Comparison of ENCODE assay signal across 8 cellular contexts in the genomic region with DNA sequence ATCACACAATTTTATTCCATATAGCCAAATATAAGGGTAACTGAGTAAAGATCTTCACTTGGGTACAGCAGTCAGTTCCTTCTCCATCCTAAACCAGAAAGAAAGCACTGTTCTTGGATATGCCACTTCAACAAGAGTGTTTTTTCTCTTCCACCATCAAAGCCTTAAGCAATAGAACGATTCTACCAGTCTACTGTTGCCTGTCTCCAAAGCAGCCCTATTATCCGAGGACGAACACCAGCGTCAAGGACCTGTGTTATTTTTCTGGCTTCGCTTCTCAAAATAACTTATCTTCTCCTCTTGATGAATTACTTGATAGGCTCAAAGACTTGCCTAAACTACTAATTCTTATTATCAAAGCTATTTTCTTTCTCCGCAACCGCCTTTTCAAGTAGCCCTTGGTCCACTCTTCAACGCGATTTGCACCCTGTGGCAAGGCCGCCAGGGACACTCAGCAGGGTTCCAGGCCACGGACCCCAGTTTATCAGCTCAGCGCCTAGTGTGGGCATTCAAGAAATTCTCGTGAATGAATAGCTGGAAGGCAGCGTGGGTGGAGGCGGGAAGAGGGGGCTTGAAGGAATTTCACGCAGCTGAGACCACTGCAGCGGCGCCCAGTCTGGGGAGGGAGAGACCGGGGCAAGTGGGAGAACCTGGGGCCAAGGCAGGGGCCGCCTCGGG. TPM values are rescaled to one million over a fixed set of nuclear protein-coding genes. Genes with fewer than 3 reads are reported as not detected.
DNase-seq lines count a peak whose midpoint lies in the region; TF ChIP-seq lines count a peak whose summit lies in the region.

No MANE protein-coding gene starts in this region.

- H2BK12ac ChIP-seq in trophoblast cell (ENCODE audit: low read length): no peak overlapping the region

- peak overlapping the region; percentile 84 for H3K27ac ChIP-seq in cardiac muscle cell
- H3K27ac ChIP-seq in trophoblast cell (ENCODE audit: low read depth, low read length): peak overlapping the region; percentile 94

- WGBS in trophoblast cell (ENCODE audit: extremely low coverage, insufficient coverage, insufficient read length): no CpG with 5 or more reads among the region's 21 CpGs

- H3K9me3 Mint-ChIP-seq in activated T-cell treated with anti-CD3 and anti-CD28 coated beads, Interleukin-2, amount 50 U/mL, for 24 hours: no peaks in the 10 kb centered on the region
- H3K9me3 Mint-ChIP-seq in activated T-helper 1 cell treated with anti-CD3 and anti-CD28 coated beads, Interleukin-12 subunit alpha, Interleukin-12 subunit beta, Interleukin-2, Interleukin-4 antibody, amounts not matched to agents 30 ng/mL and 10 ng/mL and 1 ng/mL, durations not matched to agents 14 hours and 24 hours and 36 hours: no peaks in the 10 kb centered on the region

- H3K4me2 ChIP-seq in trophoblast cell (ENCODE audit: low read length): peak overlapping the region; percentile 81

- H3K14ac ChIP-seq in trophoblast cell (ENCODE audit: low read length): peak overlapping the region; percentile 93

- H3K9ac ChIP-seq in trophoblast cell (ENCODE audit: low read length): peak overlapping the region; percentile 75

- H3K27me3 ChIP-seq in cardiac muscle cell (no peaks in the 10 kb centered on the region), trophoblast cell (ENCODE audit: insufficient read depth, low read length) (no peaks in the 10 kb centered on the region)

- H3K79me1 ChIP-seq in trophoblast cell (ENCODE audit: low read length): peaks cover 7% of the 10 kb centered on the region

- peak overlapping the region; percentile 97 for H2AFZ ChIP-seq in trophoblast cell (ENCODE audit: insufficient read depth, low read length, poor library complexity)

- peak overlapping the region; percentile 15 for H4K12ac ChIP-seq in trophoblast cell (ENCODE audit: low read depth, low read length)

- H3K4me3 Mint-ChIP-seq in activated T-cell treated with anti-CD3 and anti-CD28 coated beads, Interleukin-2, amount 50 U/mL, for 24 hours: peak overlapping the region; percentile 99
- H3K4me3 Mint-ChIP-seq in activated T-helper 1 cell treated with anti-CD3 and anti-CD28 coated beads, Interleukin-12 subunit alpha, Interleukin-12 subunit beta, Interleukin-2, Interleukin-4 antibody, amounts not matched to agents 30 ng/mL and 10 ng/mL and 1 ng/mL, durations not matched to agents 14 hours and 24 hours and 36 hours: peak overlapping the region; percentile 95

- H2BK5ac ChIP-seq in trophoblast cell (ENCODE audit: low read depth, low read length, poor library complexity): peak overlapping the region; percentile 94

- H3K9me3 ChIP-seq in cardiac muscle cell (ENCODE audit: low read depth): no peaks in the 10 kb centered on the region
- H3K9me3 ChIP-seq in trophoblast cell (ENCODE audit: insufficient read depth, low read depth, low read length): no peaks in the 10 kb centered on the region

- H3K23ac ChIP-seq in trophoblast cell (ENCODE audit: low read length): no peak overlapping the region

- H2BK120ac ChIP-seq in trophoblast cell (ENCODE audit: insufficient read depth, low read length, poor library complexity): peak overlapping the region; percentile 9

- H3K4me1 ChIP-seq in cardiac muscle cell (ENCODE audit: low read depth): peaks cover 5% of the 10 kb centered on the region
- peaks cover 0 to 4% of the 10 kb centered on the region in 2 experiments for H3K4me1 ChIP-seq in trophoblast cell (ENCODE audit: control insufficient read depth in 1 of 2, insufficient read depth in 2 of 2, low read length in 2 of 2)

- peak overlapping the region; percentile 79 for H4K91ac ChIP-seq in trophoblast cell (ENCODE audit: low read depth, low read length)

- H3K18ac ChIP-seq in trophoblast cell (ENCODE audit: low read length): peak overlapping the region; percentile 24

- H2AK5ac ChIP-seq in trophoblast cell (ENCODE audit: low read length): peak overlapping the region; percentile 1

- H3K4me3 ChIP-seq in cardiac muscle cell (peak overlapping the region; percentile 51), trophoblast cell (ENCODE audit: low read depth, low read length) (peak overlapping the region; percentile 87)

- peaks cover 4% of the 10 kb centered on the region for H3K27me3 Mint-ChIP-seq in activated T-cell treated with anti-CD3 and anti-CD28 coated beads, Interleukin-2, amount 50 U/mL, for 24 hours
- H3K27me3 Mint-ChIP-seq in activated T-helper 1 cell treated with anti-CD3 and anti-CD28 coated beads, Interleukin-12 subunit alpha, Interleukin-12 subunit beta, Interleukin-2, Interleukin-4 antibody, amounts not matched to agents 30 ng/mL and 10 ng/mL and 1 ng/mL, durations not matched to agents 14 hours and 24 hours and 36 hours (ENCODE audit: insufficient read depth): peaks cover 22% of the 10 kb centered on the region

- peaks cover 13% of the 10 kb centered on the region for H3K36me3 Mint-ChIP-seq in activated T-cell treated with anti-CD3 and anti-CD28 coated beads, Interleukin-2, amount 50 U/mL, for 24 hours (ENCODE audit: low read depth)
- H3K36me3 Mint-ChIP-seq in activated T-helper 1 cell treated with anti-CD3 and anti-CD28 coated beads, Interleukin-12 subunit alpha, Interleukin-12 subunit beta, Interleukin-2, Interleukin-4 antibody, amounts not matched to agents 30 ng/mL and 10 ng/mL and 1 ng/mL, durations not matched to agents 14 hours and 24 hours and 36 hours (ENCODE audit: low read depth): no peaks in the 10 kb centered on the region

- DNase-seq in activated T-cell treated with anti-CD3 and anti-CD28 coated beads, Interleukin-2, amount 50 U/mL, for 24 hours: no peak
- no peak for DNase-seq in activated T-cell treated with anti-CD3 and anti-CD28 coated beads, Interleukin-2, amount 50 U/mL, for 48 hours
- peak; percentile 56 for DNase-seq in HT-29 (ENCODE audit: low spot score)
- DNase-seq in activated T-helper 1 cell treated with anti-CD3 and anti-CD28 coated beads, Interleukin-12 subunit alpha, Interleukin-12 subunit beta, Interleukin-2, Interleukin-4 antibody, amounts not matched to agents 30 ng/mL and 10 ng/mL and 1 ng/mL, durations not matched to agents 14 hours and 24 hours and 36 hours (ENCODE audit: low spot score): peak; percentile 2
- peak in 1 of 2 donors; percentile 27 for DNase-seq in cardiac muscle cell (ENCODE audit: low read depth in 1 of 2, low spot score in 1 of 2)
- no peak for DNase-seq in trophoblast cell
- no peak for DNase-seq in SHP77 treated with DMSO at 0.1 percent for 48 hours (lab: John Stamatoyannopoulos, UW)
- no peak for DNase-seq in cortex of kidney (lab: John Stamatoyannopoulos, UW)

- H3K4me1 Mint-ChIP-seq in activated T-cell treated with anti-CD3 and anti-CD28 coated beads, Interleukin-2, amount 50 U/mL, for 24 hours (ENCODE audit: low read depth): peaks cover 32% of the 10 kb centered on the region
- peaks cover 31% of the 10 kb centered on the region for H3K4me1 Mint-ChIP-seq in activated T-helper 1 cell treated with anti-CD3 and anti-CD28 coated beads, Interleukin-12 subunit alpha, Interleukin-12 subunit beta, Interleukin-2, Interleukin-4 antibody, amounts not matched to agents 30 ng/mL and 10 ng/mL and 1 ng/mL, durations not matched to agents 14 hours and 24 hours and 36 hours (ENCODE audit: low read depth)

- H4K8ac ChIP-seq in trophoblast cell (ENCODE audit: low read depth, low read length): peak overlapping the region; percentile 95

- H3K4ac ChIP-seq in trophoblast cell (ENCODE audit: low read depth, low read length): peak overlapping the region; percentile 11

- peaks cover 7% of the 10 kb centered on the region for H3K79me2 ChIP-seq in trophoblast cell (ENCODE audit: control insufficient read depth, insufficient read depth, low read length, poor library complexity)

- H3K27ac Mint-ChIP-seq in activated T-cell treated with anti-CD3 and anti-CD28 coated beads, Interleukin-2, amount 50 U/mL, for 24 hours: peak overlapping the region; percentile 98
- H3K27ac Mint-ChIP-seq in activated T-helper 1 cell treated with anti-CD3 and anti-CD28 coated beads, Interleukin-12 subunit alpha, Interleukin-12 subunit beta, Interleukin-2, Interleukin-4 antibody, amounts not matched to agents 30 ng/mL and 10 ng/mL and 1 ng/mL, durations not matched to agents 14 hours and 24 hours and 36 hours: peak overlapping the region; percentile 56

- H3K36me3 ChIP-seq in cardiac muscle cell (no peaks in the 10 kb centered on the region), trophoblast cell (ENCODE audit: control insufficient read depth in 1 of 2, insufficient read depth in 2 of 2, low read length in 2 of 2) (no peaks in the 10 kb centered on the region)

- intact Hi-C loops in activated T-helper 1 cell treated with anti-CD3 and anti-CD28 coated beads, Interleukin-12 subunit alpha, Interleukin-12 subunit beta, Interleukin-2, Interleukin-4 antibody, amounts not matched to agents 30 ng/mL and 10 ng/mL and 1 ng/mL, durations not matched to agents 14 hours and 24 hours and 36 hours (cut with micrococcal nuclease): loop anchor here (2.0 to 5.0 kb wide), 11 partner anchors 253 to 1929 kb away; a partner anchor contains a TSS

- no peak for TF ChIP-seq CTCF in cardiac muscle cell (IDR thresholded peaks at IDR 0.05; ENCODE audit: low read depth, low read length)

RNA-seq across cellular contexts. Expression of a gene that starts 0.6 kb away (rescaled TPM):
- total RNA-seq in HT-29 (2014; rRNA removed; shearing (Covaris generic)): 8.9 and 13.4 TPM in 2 replicates
- total RNA-seq in activated T-helper 1 cell treated with anti-CD3 and anti-CD28 coated beads, Interleukin-12 subunit alpha, Interleukin-12 subunit beta, Interleukin-2, Interleukin-4 antibody, amounts not matched to agents 30 ng/mL and 10 ng/mL and 1 ng/mL, durations not matched to agents 14 hours and 24 hours and 36 hours: 11.7 and 12.7 TPM in 2 replicates
- 19.4 and 24.2 TPM in 2 replicates for total RNA-seq in cardiac muscle cell
- polyA plus RNA-seq in cardiac muscle cell: 12.1 and 17.0 TPM in 2 replicates
- 15.9 and 16.9 TPM in 2 replicates for polyA plus RNA-seq in trophoblast cell (2013)

RNA-seq across cellular contexts. Expression of a gene that starts 26.2 kb away (rescaled TPM):
- not detected in 2 replicates for total RNA-seq in HT-29 (2014; rRNA removed; shearing (Covaris generic))
- not detected in 2 replicates for total RNA-seq in activated T-helper 1 cell treated with anti-CD3 and anti-CD28 coated beads, Interleukin-12 subunit alpha, Interleukin-12 subunit beta, Interleukin-2, Interleukin-4 antibody, amounts not matched to agents 30 ng/mL and 10 ng/mL and 1 ng/mL, durations not matched to agents 14 hours and 24 hours and 36 hours
- not detected in 2 replicates for total RNA-seq in cardiac muscle cell
- not detected in 2 replicates for polyA plus RNA-seq in cardiac muscle cell
- 0.01 and 0.03 TPM in 2 replicates for polyA plus RNA-seq in trophoblast cell (2013)

Comparison
In these comparisons a context has a peak if more than half of its experiments do, and no peak if none do; other contexts are left out.
1. DNase-seq: peak in HT-29 (single experiment) and activated T-helper 1 cell treated with anti-CD3 and anti-CD28 coated beads, Interleukin-12 subunit alpha, Interleukin-12 subunit beta, Interleukin-2, Interleukin-4 antibody, amounts not matched to agents 30 ng/mL and 10 ng/mL and 1 ng/mL, durations not matched to agents 14 hours and 24 hours and 36 hours (single experiment); none in activated T-cell treated with anti-CD3 and anti-CD28 coated beads, Interleukin-2, amount 50 U/mL, for 24 hours (single experiment), activated T-cell treated with anti-CD3 and anti-CD28 coated beads, Interleukin-2, amount 50 U/mL, for 48 hours (0 of 2), trophoblast cell (0 of 2), SHP77 treated with DMSO at 0.1 percent for 48 hours (single experiment) and cortex of kidney (single experiment).